ENCODE assay signal across 22 cellular contexts in the genomic region with DNA sequence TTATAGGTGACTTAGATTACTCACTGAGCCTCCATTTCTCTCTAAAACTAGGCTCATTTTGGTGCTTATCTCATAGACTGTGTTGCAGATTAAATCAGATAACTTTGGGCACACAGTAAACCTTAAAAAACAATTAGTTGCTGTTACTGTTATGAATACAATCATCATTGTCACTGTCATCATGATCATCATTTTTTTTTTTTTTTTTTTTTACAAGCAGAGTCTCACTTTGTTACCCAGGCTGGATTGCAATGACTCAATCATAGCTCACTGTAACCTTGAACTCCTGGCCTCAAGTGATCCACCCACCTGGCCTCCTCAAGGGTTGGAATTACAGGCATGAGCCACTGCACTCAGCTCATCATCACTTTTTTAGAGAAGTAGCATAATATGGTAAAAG. TPM values are rescaled to one million over a fixed set of nuclear protein-coding genes. Genes with fewer than 3 reads are reported as not detected.
DNase-seq lines count a peak whose midpoint lies in the region; ATAC-seq and TF ChIP-seq lines count a peak whose summit lies in the region.
"Had no signal": no experiment of that assay in that cellular context is flagged by ENCODE, and none has a peak within 500 bp of the region (broad histone marks: within the 10 kb centered on the region; RNA-seq: fewer than 3 reads in every experiment).

No MANE protein-coding gene starts in this region.

- peaks cover 15% of the 10 kb centered on the region for H3K4me1 Mint-ChIP-seq in activated T-helper 1 cell treated with anti-CD3 and anti-CD28 coated beads, Interleukin-12 subunit alpha, Interleukin-12 subunit beta, Interleukin-2, Interleukin-4 antibody, amounts not matched to agents 30 ng/mL and 10 ng/mL and 1 ng/mL, durations not matched to agents 14 hours and 24 hours and 36 hours (ENCODE audit: low read depth)
- peaks cover 3% of the 10 kb centered on the region for H3K4me1 Mint-ChIP-seq in CD4-positive, alpha-beta T cell (ENCODE audit: low read depth)

- DNase-seq in activated T-cell treated with anti-CD3 and anti-CD28 coated beads for 48 hours (ENCODE audit: low read depth), result peak; percentile 25
- DNase-seq in activated T-cell treated with anti-CD3 and anti-CD28 coated beads, Interleukin-2, amount 50 U/mL, for 1 hour, result no peak
- DNase-seq in RPMI7951 (ENCODE audit: low read depth), result peak; percentile 13
- DNase-seq in fibroblast of mammary gland (ENCODE audit: low read depth), result peak; percentile 25
- DNase-seq in stimulated activated CD8-positive, alpha-beta memory T cell treated with anti-CD3 and anti-CD28 coated beads, Interleukin-4, amount 100 ng/mL, for 48 hours, result peak; percentile 44
- DNase-seq in NCI-H1436 treated with DMSO at 0.1 percent for 48 hours (lab: John Stamatoyannopoulos, UW), result no peak
- no peak for DNase-seq in activated T-helper 1 cell treated with anti-CD3 and anti-CD28 coated beads, Interleukin-12 subunit alpha, Interleukin-12 subunit beta, Interleukin-2, Interleukin-4 antibody, amounts not matched to agents 30 ng/mL and 10 ng/mL and 1 ng/mL, durations not matched to agents 14 hours and 24 hours and 36 hours (ENCODE audit: low spot score)
- no peak for DNase-seq in CD4-positive, alpha-beta T cell
- DNase-seq: ACHN; DMS 273 treated with DMSO at 0.1 percent for 48 hours; hippocampal formation; mesendoderm; natural killer cell; NCI-H187; NCI-H226; RPMI8226; stimulated activated naive B cell treated with anti-CD40 and anti-IgM and Interleukin-4, amounts not matched to agents 10 μg/mL and 1 μg/mL and 100 μg/mL, for 72 hours; tibial artery had no signal

- H3K4me3 Mint-ChIP-seq in activated T-helper 1 cell treated with anti-CD3 and anti-CD28 coated beads, Interleukin-12 subunit alpha, Interleukin-12 subunit beta, Interleukin-2, Interleukin-4 antibody, amounts not matched to agents 30 ng/mL and 10 ng/mL and 1 ng/mL, durations not matched to agents 14 hours and 24 hours and 36 hours, result no peak overlapping the region
- H3K4me3 Mint-ChIP-seq in CD4-positive, alpha-beta T cell, result no peak overlapping the region
- H3K4me3 Mint-ChIP-seq: brain; natural killer cell; stimulated activated naive B cell treated with anti-CD40 and anti-IgM and Interleukin-4, amounts not matched to agents 10 μg/mL and 1 μg/mL and 100 μg/mL, for 72 hours had no signal

- POLR2A ChIA-PET in CD4-positive, alpha-beta T cell (lab: Charles Lee), result no interaction called here

- no peaks in the 10 kb centered on the region for H3K9me3 Mint-ChIP-seq in activated T-helper 1 cell treated with anti-CD3 and anti-CD28 coated beads, Interleukin-12 subunit alpha, Interleukin-12 subunit beta, Interleukin-2, Interleukin-4 antibody, amounts not matched to agents 30 ng/mL and 10 ng/mL and 1 ng/mL, durations not matched to agents 14 hours and 24 hours and 36 hours
- H3K9me3 Mint-ChIP-seq in CD4-positive, alpha-beta T cell, result no peaks in the 10 kb centered on the region
- H3K9me3 Mint-ChIP-seq: natural killer cell; stimulated activated naive B cell treated with anti-CD40 and anti-IgM and Interleukin-4, amounts not matched to agents 10 μg/mL and 1 μg/mL and 100 μg/mL, for 72 hours had no signal

- H3K27ac Mint-ChIP-seq in activated T-helper 1 cell treated with anti-CD3 and anti-CD28 coated beads, Interleukin-12 subunit alpha, Interleukin-12 subunit beta, Interleukin-2, Interleukin-4 antibody, amounts not matched to agents 30 ng/mL and 10 ng/mL and 1 ng/mL, durations not matched to agents 14 hours and 24 hours and 36 hours, result no peak overlapping the region
- no peak overlapping the region for H3K27ac Mint-ChIP-seq in CD4-positive, alpha-beta T cell
- H3K27ac Mint-ChIP-seq: brain; natural killer cell; stimulated activated naive B cell treated with anti-CD40 and anti-IgM and Interleukin-4, amounts not matched to agents 10 μg/mL and 1 μg/mL and 100 μg/mL, for 72 hours had no signal

- no peak overlapping the region for H3K27ac ChIP-seq in CD4-positive, alpha-beta T cell (ENCODE audit: low read depth, low read length)
- H3K27ac ChIP-seq: C4-2B, coronary artery, parathyroid adenoma, tibial artery had no signal

- ATAC-seq in CD4-positive, alpha-beta T cell (ENCODE audit: poor library complexity), result no peak
- ATAC-seq: natural killer cell; stimulated activated naive B cell treated with anti-CD40 and anti-IgM and Interleukin-4, amounts not matched to agents 10 μg/mL and 1 μg/mL and 100 μg/mL, for 72 hours had no signal

- CTCF ChIA-PET in CD4-positive, alpha-beta T cell (lab: Charles Lee), result no interaction called here

- TF ChIP-seq CTCF in fibroblast of mammary gland (conservative IDR thresholded peaks at IDR 0.05; ENCODE audit: control insufficient read depth, insufficient read depth, low read depth, low read length), result no peak
- no peak for TF ChIP-seq CTCF in CD4-positive, alpha-beta T cell (IDR thresholded peaks at IDR 0.05)

- H3K27me3 Mint-ChIP-seq in activated T-helper 1 cell treated with anti-CD3 and anti-CD28 coated beads, Interleukin-12 subunit alpha, Interleukin-12 subunit beta, Interleukin-2, Interleukin-4 antibody, amounts not matched to agents 30 ng/mL and 10 ng/mL and 1 ng/mL, durations not matched to agents 14 hours and 24 hours and 36 hours (ENCODE audit: insufficient read depth), result no peaks in the 10 kb centered on the region
- H3K27me3 Mint-ChIP-seq in CD4-positive, alpha-beta T cell, result no peaks in the 10 kb centered on the region
- H3K27me3 Mint-ChIP-seq: brain; stimulated activated naive B cell treated with anti-CD40 and anti-IgM and Interleukin-4, amounts not matched to agents 10 μg/mL and 1 μg/mL and 100 μg/mL, for 72 hours had no signal

- no peaks in the 10 kb centered on the region for H3K9me3 ChIP-seq in CD4-positive, alpha-beta T cell (ENCODE audit: control insufficient read depth, low read length)
- H3K9me3 ChIP-seq: tibial artery had no signal

- intact Hi-C loops in activated T-helper 1 cell treated with anti-CD3 and anti-CD28 coated beads, Interleukin-12 subunit alpha, Interleukin-12 subunit beta, Interleukin-2, Interleukin-4 antibody, amounts not matched to agents 30 ng/mL and 10 ng/mL and 1 ng/mL, durations not matched to agents 14 hours and 24 hours and 36 hours (cut with micrococcal nuclease), result loop anchor here (2.0 to 5.0 kb wide), 2 partner anchors 16 to 234 kb away; no protein-coding TSS in a partner anchor
- intact Hi-C loops in CD4-positive, alpha-beta T cell (cut with DNase I, micrococcal nuclease), result loop anchor here in 1 of 2 experiments (10.0 kb wide), 1 partner anchor 236 kb away; no protein-coding TSS in a partner anchor

- H3K27me3 ChIP-seq in CD4-positive, alpha-beta T cell (ENCODE audit: control insufficient read depth, insufficient read depth, low read length), result no peaks in the 10 kb centered on the region
- H3K27me3 ChIP-seq: tibial artery had no signal

- no peak overlapping the region for H3K4me3 ChIP-seq in fibroblast of mammary gland (ENCODE audit: control insufficient read depth, low read depth, low read length)
- H3K4me3 ChIP-seq: coronary artery, tibial artery had no signal

- peaks cover 2% of the 10 kb centered on the region for H3K36me3 Mint-ChIP-seq in activated T-helper 1 cell treated with anti-CD3 and anti-CD28 coated beads, Interleukin-12 subunit alpha, Interleukin-12 subunit beta, Interleukin-2, Interleukin-4 antibody, amounts not matched to agents 30 ng/mL and 10 ng/mL and 1 ng/mL, durations not matched to agents 14 hours and 24 hours and 36 hours (ENCODE audit: low read depth)
- peaks cover 21% of the 10 kb centered on the region for H3K36me3 Mint-ChIP-seq in CD4-positive, alpha-beta T cell (ENCODE audit: low read depth)
- H3K36me3 Mint-ChIP-seq: natural killer cell had no signal

RNA-seq across cellular contexts. Expression of gene VWA8, which starts 60.0 kb away (rescaled TPM):
- total RNA-seq in RPMI7951 (2014; rRNA removed; shearing (Covaris generic)), result 5.7 and 8.5 TPM in 2 replicates
- 26.4 and 26.6 TPM in 2 replicates for total RNA-seq in activated T-helper 1 cell treated with anti-CD3 and anti-CD28 coated beads, Interleukin-12 subunit alpha, Interleukin-12 subunit beta, Interleukin-2, Interleukin-4 antibody, amounts not matched to agents 30 ng/mL and 10 ng/mL and 1 ng/mL, durations not matched to agents 14 hours and 24 hours and 36 hours
- total RNA-seq in CD4-positive, alpha-beta T cell, result 10 to 100 TPM; 18.7 to 19.0 TPM

Comparison
In these comparisons a context has a peak if more than half of its experiments do, and no peak if none do; other contexts are left out.
1. DNase-seq: peak in activated T-cell treated with anti-CD3 and anti-CD28 coated beads for 48 hours (single experiment), RPMI7951 (single experiment), fibroblast of mammary gland (single experiment) and stimulated activated CD8-positive, alpha-beta memory T cell treated with anti-CD3 and anti-CD28 coated beads, Interleukin-4, amount 100 ng/mL, for 48 hours (single experiment); none in activated T-cell treated with anti-CD3 and anti-CD28 coated beads, Interleukin-2, amount 50 U/mL, for 1 hour (single experiment), NCI-H1436 treated with DMSO at 0.1 percent for 48 hours (single experiment), activated T-helper 1 cell treated with anti-CD3 and anti-CD28 coated beads, Interleukin-12 subunit alpha, Interleukin-12 subunit beta, Interleukin-2, Interleukin-4 antibody, amounts not matched to agents 30 ng/mL and 10 ng/mL and 1 ng/mL, durations not matched to agents 14 hours and 24 hours and 36 hours (single experiment) and CD4-positive, alpha-beta T cell (0 of 10).